8 cellular contexts compared by ENCODE assay signal in the genomic region with DNA sequence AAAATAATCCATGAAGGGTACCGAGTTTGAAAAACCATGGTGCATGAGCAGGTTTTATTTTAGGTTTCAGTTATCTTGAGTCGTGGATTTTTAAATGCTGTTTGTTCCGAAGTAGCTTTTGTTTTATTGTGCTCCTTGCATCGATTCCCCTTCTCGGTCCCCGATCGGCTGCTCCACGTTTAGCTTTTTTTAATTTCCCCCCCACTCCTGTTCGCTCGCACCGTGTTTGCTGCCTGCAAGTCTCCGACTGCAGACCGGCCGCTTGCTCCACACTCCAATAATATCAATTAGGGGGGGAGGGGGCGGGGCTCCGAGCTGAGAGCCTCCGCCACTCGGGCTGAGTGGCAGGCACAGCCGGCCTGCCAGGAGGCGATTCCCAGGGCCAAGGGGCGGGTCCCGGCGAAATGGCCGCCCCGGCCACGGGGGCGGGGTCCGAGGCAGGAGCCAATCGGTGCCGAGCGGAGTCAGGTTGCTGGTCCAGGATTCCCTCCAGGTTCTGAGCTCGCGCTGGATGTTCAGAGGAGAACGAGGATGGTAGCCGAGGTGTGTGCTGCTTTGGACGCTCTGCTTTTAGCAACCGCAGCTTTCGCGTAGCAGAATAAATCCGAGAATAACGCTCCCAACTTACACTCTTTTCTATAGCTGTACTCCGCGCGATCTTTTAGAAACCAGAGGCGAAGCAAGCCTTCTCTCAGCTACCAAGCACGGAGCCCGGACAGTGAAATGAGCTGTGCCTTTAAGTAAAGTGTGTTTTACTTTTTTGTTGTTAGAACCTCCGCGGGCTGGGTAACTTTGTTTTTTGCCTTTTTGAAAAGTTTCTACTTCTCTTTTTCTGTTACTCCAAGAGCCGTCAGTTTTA. TPM values are rescaled to one million over a fixed set of nuclear protein-coding genes. Genes with fewer than 3 reads are reported as not detected.
DNase-seq lines count a peak whose midpoint lies in the region; ATAC-seq and TF ChIP-seq lines count a peak whose summit lies in the region.

EPHA7 (minus strand) TSS at position 256 of the 859 bp plus-strand sequence; CDS start at position 38, 218 bp downstream.

- peaks cover 2% of the 10 kb centered on the region for H3K36me3 Mint-ChIP-seq in activated CD8-positive, alpha-beta T cell treated with anti-CD3 and anti-CD28 coated beads for 36 hours (ENCODE audit: low read depth)

- DNase-seq in ACHN (peak; percentile 96), NCI-H2081 (lab: John Stamatoyannopoulos, UW) (peak; percentile 97 to 99), mesenteric fat pad (ENCODE audit: low spot score) (peak; percentile 93)
- DNase-seq in activated CD8-positive, alpha-beta T cell treated with anti-CD3 and anti-CD28 coated beads for 36 hours = peak; percentile 46
- DNase-seq in stimulated activated CD8-positive, alpha-beta memory T cell treated with anti-CD3 and anti-CD28 coated beads, Interleukin-4, amount 100 ng/mL, for 48 hours = peak; percentile 64

- H3K9me3 Mint-ChIP-seq in activated CD8-positive, alpha-beta T cell treated with anti-CD3 and anti-CD28 coated beads for 36 hours = no peaks in the 10 kb centered on the region

- peak; percentile 82 for ATAC-seq in GM18858 (IDR thresholded peaks at IDR 0.05; ENCODE audit: unreplicated experiment)
- ATAC-seq in HG03045 (IDR thresholded peaks at IDR 0.05; ENCODE audit: unreplicated experiment) = peak; percentile 96
- peak; percentile 91 for ATAC-seq in activated CD8-positive, alpha-beta T cell treated with anti-CD3 and anti-CD28 coated beads for 36 hours

- no peak for TF ChIP-seq CTCF in activated CD8-positive, alpha-beta T cell treated with anti-CD3 and anti-CD28 coated beads for 36 hours (IDR thresholded peaks at IDR 0.05)

- 2% methylated on average over 50 of the region's 50 CpGs for WGBS in esophagus, 2 donors

- intact Hi-C loops in activated CD8-positive, alpha-beta T cell treated with anti-CD3 and anti-CD28 coated beads for 36 hours (cut with micrococcal nuclease) = no loop called here

- H3K36me3 ChIP-seq in esophagus (ENCODE audit: control insufficient read depth in 2 of 2, insufficient read depth in 2 of 2, low read length in 1 of 2) = no peaks in the 10 kb centered on the region

- no peak within 1 kb of the TSS for H3K27ac ChIP-seq in esophagus (ENCODE audit: low read depth in 2 of 2, low read length in 1 of 2)

- in situ Hi-C loops in ACHN (cut with HindIII; ENCODE audit: low pct_ligation_motif_present, low pct_unique_long_range_greater_than_20kb, low sequenced_read_pairs) = no loop called here

- H3K4me1 Mint-ChIP-seq in activated CD8-positive, alpha-beta T cell treated with anti-CD3 and anti-CD28 coated beads for 36 hours (ENCODE audit: low read depth) = peaks cover 16% of the 10 kb centered on the region

- POLR2A ChIA-PET in activated CD8-positive, alpha-beta T cell treated with anti-CD3 and anti-CD28 coated beads for 36 hours (lab: Charles Lee) = no interaction called here

- H3K27me3 ChIP-seq in esophagus (ENCODE audit: control insufficient read depth in 1 of 2, insufficient read depth in 2 of 2, low read length in 2 of 2) = peaks cover 0 to 7% of the 10 kb centered on the region in 2 donors

- H3K27ac Mint-ChIP-seq in activated CD8-positive, alpha-beta T cell treated with anti-CD3 and anti-CD28 coated beads for 36 hours = no peak within 1 kb of the TSS

- peaks cover 6 to 14% of the 10 kb centered on the region in 2 donors for H3K4me1 ChIP-seq in esophagus (ENCODE audit: control insufficient read depth in 2 of 2, insufficient read depth in 2 of 2, low read length in 1 of 2)

- H3K4me3 ChIP-seq in esophagus (ENCODE audit: low read depth in 1 of 2, low read length in 2 of 2) = peak within 1 kb of the TSS; percentile 39 to 42

- peaks cover 0 to 3% of the 10 kb centered on the region in 2 donors for H3K9me3 ChIP-seq in esophagus (ENCODE audit: control insufficient read depth in 2 of 2, insufficient read depth in 1 of 2, low read depth in 1 of 2, low read length in 1 of 2)

- peaks cover 46% of the 10 kb centered on the region for H3K27me3 Mint-ChIP-seq in activated CD8-positive, alpha-beta T cell treated with anti-CD3 and anti-CD28 coated beads for 36 hours

- CTCF ChIA-PET in activated CD8-positive, alpha-beta T cell treated with anti-CD3 and anti-CD28 coated beads for 36 hours (lab: Charles Lee) = no interaction called here

- H3K4me3 Mint-ChIP-seq in activated CD8-positive, alpha-beta T cell treated with anti-CD3 and anti-CD28 coated beads for 36 hours = peak within 1 kb of the TSS; percentile 69

RNA-seq across cellular contexts. Expression of gene EPHA7, which starts in this region (rescaled TPM):
- total RNA-seq in activated CD8-positive, alpha-beta T cell treated with anti-CD3 and anti-CD28 coated beads for 36 hours = not detected
- under 1 TPM; 0.49 to 0.84 TPM for polyA plus RNA-seq in esophagus
- 0.10 TPM for total RNA-seq in mesenteric fat pad

Comparison
In these comparisons a context has a peak if more than half of its experiments do, and no peak if none do; other contexts are left out.
1. Peak in DNase-seq and ATAC-seq in activated CD8-positive, alpha-beta T cell treated with anti-CD3 and anti-CD28 coated beads for 36 hours; RNA of the gene not detected or under 1 TPM.
2. Peak in DNase-seq in mesenteric fat pad; RNA of the gene not detected or under 1 TPM.
3. DNase-seq: peak in every context shown above with its lines; median percentile 98 in NCI-H2081; 96 in ACHN; 93 in mesenteric fat pad; 64 in stimulated activated CD8-positive, alpha-beta memory T cell treated with anti-CD3 and anti-CD28 coated beads, Interleukin-4, amount 100 ng/mL, for 48 hours; 46 in activated CD8-positive, alpha-beta T cell treated with anti-CD3 and anti-CD28 coated beads for 36 hours.